1 cellular context compared by ENCODE assay signal in genomic region chr15:71044006-71044405, GRCh38.
TF ChIP-seq lines count a peak whose summit lies in the region.

No MANE protein-coding gene starts in this region.

TF ChIP-seq in A549, 52 proteins besides CTCF, POLR2A, EP300 and RAD21 (continued from another document):
- TF ChIP-seq JUN (IDR thresholded peaks at IDR 0.05) (no peak), KDM1A (IDR thresholded peaks at IDR 0.05; ENCODE audit: low read depth) (no peak), SREBF2 (IDR thresholded peaks at IDR 0.05) (no peak), HES2 (IDR thresholded peaks at IDR 0.05) (no peak)
